In the genomic region with DNA sequence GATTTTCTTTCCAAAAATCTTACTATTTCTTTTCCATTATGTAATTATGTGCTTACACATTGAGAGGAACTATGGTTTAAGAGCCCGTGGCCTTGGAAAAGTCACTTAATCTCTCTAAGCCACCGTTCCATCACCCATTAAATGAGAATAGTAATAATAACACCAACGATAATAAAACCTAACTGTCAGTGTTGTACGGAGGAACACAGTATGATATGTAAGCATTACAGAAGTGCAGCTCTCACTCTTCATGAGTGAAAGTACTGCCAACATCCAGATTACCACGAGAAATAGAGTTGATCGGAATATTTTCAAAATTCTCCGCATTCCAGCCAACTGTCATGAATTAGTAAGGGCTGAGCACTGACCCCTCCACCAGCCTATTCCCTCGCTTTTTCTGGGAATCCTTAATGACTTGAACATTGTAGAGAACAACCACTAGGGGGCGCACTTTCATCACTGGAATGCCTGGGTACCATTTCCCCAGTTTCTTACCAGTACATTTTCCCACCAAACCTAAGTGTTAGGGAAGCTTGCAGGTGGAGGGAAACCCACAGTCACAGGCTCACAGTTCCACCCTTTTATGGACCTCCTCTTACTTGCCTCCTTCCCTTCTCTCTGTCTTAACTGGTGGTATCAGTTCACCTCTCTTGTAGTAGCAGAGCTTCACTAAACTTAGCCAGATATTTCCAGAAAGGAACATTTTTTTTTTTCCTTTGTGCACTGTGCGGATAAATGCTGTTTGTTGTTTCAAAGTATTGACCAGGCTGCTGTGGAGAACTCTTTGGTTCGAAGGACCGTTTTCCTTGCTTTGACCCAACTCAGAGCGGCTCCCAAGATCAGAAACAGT, we compare ENCODE assay signal across 9 cellular contexts. TPM values are rescaled to one million over a fixed set of nuclear protein-coding genes. Genes with fewer than 3 reads are reported as not detected.
DNase-seq lines count a peak whose midpoint lies in the region; ATAC-seq, FAIRE-seq and TF ChIP-seq lines count a peak whose summit lies in the region.
"Had no signal": no experiment of that assay in that cellular context is flagged by ENCODE, and none has a peak within 500 bp of the region (broad histone marks: within the 10 kb centered on the region; RNA-seq: fewer than 3 reads in every experiment).

No MANE protein-coding gene starts in this region.

- no peaks in the 10 kb centered on the region for H3K4me1 ChIP-seq in A549
- H3K4me1 ChIP-seq in esophagus muscularis mucosa = no peaks in the 10 kb centered on the region
- H3K4me1 ChIP-seq in aorta (ENCODE audit: control insufficient read depth in 1 of 2, insufficient read depth in 2 of 2, low read length in 2 of 2) = no peaks in the 10 kb centered on the region

- TF ChIP-seq EP300 in A549 (IDR thresholded peaks at IDR 0.05) (no peak), esophagus muscularis mucosa (IDR thresholded peaks at IDR 0.05) (no peak)

- TF ChIP-seq POLR2A in A549 (IDR thresholded peaks at IDR 0.05; ENCODE audit: low read length) (no peak), esophagus muscularis mucosa (IDR thresholded peaks at IDR 0.05; ENCODE audit: low read depth) (no peak)

- no peak for FAIRE-seq in A549 (lab: Jason Lieb, UNC)
- FAIRE-seq: islet of Langerhans had no signal

- H3K9me3 Mint-ChIP-seq in activated CD4-positive, alpha-beta T cell treated with anti-CD3 and anti-CD28 coated beads, Interleukin-2, amount 10 ng/mL, durations not matched to agents 7 days and 5 days = no peaks in the 10 kb centered on the region

- CTCF ChIA-PET in A549 (lab: Yijun Ruan, JAX) = interaction anchor here (0.6 to 7.4 kb wide), 36 partner anchors 10 to 1844 kb away, joined by 3 to 104 read pairs (median 4); partner anchors contain the start of gene NKX2-3
- CTCF ChIA-PET in activated CD4-positive, alpha-beta T cell treated with anti-CD3 and anti-CD28 coated beads, Interleukin-2, amount 10 ng/mL, durations not matched to agents 7 days and 5 days (lab: Charles Lee) = interaction anchor here (0.9 to 1.1 kb wide), 3 partner anchors 19 to 55 kb away, joined by 3 to 4 read pairs (median 3); no protein-coding TSS in a partner anchor

- peak; percentile 72 to 86 for TF ChIP-seq RAD21 in A549 (conservative IDR thresholded peaks at IDR 0.05 in 1 of 2, IDR thresholded peaks at IDR 0.05 in 1 of 2)

- ATAC-seq in A549 = peak; percentile 81 to 95; a peak in 5 of 6 replicates
- ATAC-seq in aorta (ENCODE audit: low FRiP score) = no peak
- ATAC-seq in HG02610 (IDR thresholded peaks at IDR 0.05; ENCODE audit: unreplicated experiment) = no peak

- 17% methylated on average over 13 of the region's 13 CpGs for WGBS in A549 (ENCODE audit: missing lambda C conversion rate)
- WGBS in esophagus muscularis mucosa = 51% methylated on average over 13 of the region's 13 CpGs
- WGBS in aorta, 2 donors = 33 to 37% methylated on average over 13 of the region's 13 CpGs

- H3K4me3 ChIP-seq in A549 (no peak overlapping the region), esophagus muscularis mucosa (no peak overlapping the region), aorta (ENCODE audit: low read length in 2 of 2) (no peak overlapping the region)

- peaks cover 9% of the 10 kb centered on the region for H3K4me1 Mint-ChIP-seq in activated CD4-positive, alpha-beta T cell treated with anti-CD3 and anti-CD28 coated beads, Interleukin-2, amount 10 ng/mL, durations not matched to agents 7 days and 5 days

- H3K27ac ChIP-seq in A549 (no peak overlapping the region), esophagus muscularis mucosa (replicated peaks in 1 of 4) (no peak overlapping the region), aorta (ENCODE audit: low read depth in 1 of 2, low read length in 2 of 2) (no peak overlapping the region)

- H3K9me3 ChIP-seq in A549 (no peaks in the 10 kb centered on the region), esophagus muscularis mucosa (no peaks in the 10 kb centered on the region), aorta (ENCODE audit: control insufficient read depth, low read length) (no peaks in the 10 kb centered on the region)

- POLR2A ChIA-PET in A549 (lab: Yijun Ruan, JAX) = no interaction called here
- POLR2A ChIA-PET in activated CD4-positive, alpha-beta T cell treated with anti-CD3 and anti-CD28 coated beads, Interleukin-2, amount 10 ng/mL, durations not matched to agents 7 days and 5 days (lab: Charles Lee) = no interaction called here

- H3K4me2 ChIP-seq in A549 = peak overlapping the region; percentile 35

- H3K27me3 ChIP-seq in esophagus muscularis mucosa = peaks cover 0 to 68% (median 4%) of the 10 kb centered on the region in 4 donors
- no peaks in the 10 kb centered on the region for H3K27me3 ChIP-seq in aorta (ENCODE audit: control insufficient read depth in 1 of 2, insufficient read depth in 2 of 2, low read length in 1 of 2)

- H3K27ac Mint-ChIP-seq in activated CD4-positive, alpha-beta T cell treated with anti-CD3 and anti-CD28 coated beads, Interleukin-2, amount 10 ng/mL, durations not matched to agents 7 days and 5 days = no peak overlapping the region

- H3K36me3 ChIP-seq in esophagus muscularis mucosa (no peaks in the 10 kb centered on the region), aorta (ENCODE audit: control insufficient read depth in 1 of 2, insufficient read depth in 2 of 2, low read length in 1 of 2) (no peaks in the 10 kb centered on the region)

- DNase-seq in A549 (ENCODE audit: low read depth in 1 of 2, low spot score in 1 of 2) (peak; percentile 48 to 70), ELF-1 (ENCODE audit: low read depth, low spot score) (peak; percentile 64), NCI-H2029 treated with DMSO at 0.1 percent for 48 hours (lab: John Stamatoyannopoulos, UW) (peak; percentile 21), esophagus muscularis mucosa (ENCODE audit: extremely low spot score) (no peak), nucleus accumbens (lab: John Stamatoyannopoulos, UW) (peak in 36 of 56 donors; percentile 1 to 65 (median 16)), aorta (no peak)
- DNase-seq in activated CD4-positive, alpha-beta T cell treated with anti-CD3 and anti-CD28 coated beads, Interleukin-2, amount 10 ng/mL, durations not matched to agents 7 days and 5 days = peak; percentile 61

- TF ChIP-seq CTCF in A549 (IDR thresholded peaks at IDR 0.05) (peak; percentile 89), esophagus muscularis mucosa (IDR thresholded peaks at IDR 0.05) (peak; percentile 52 to 69 (median 61))

- intact Hi-C loops in esophagus muscularis mucosa (cut with DNase I) = no loop called here
- intact Hi-C loops in aorta (cut with DNase I) = no loop called here

- peaks cover 19% of the 10 kb centered on the region for H3K27me3 Mint-ChIP-seq in activated CD4-positive, alpha-beta T cell treated with anti-CD3 and anti-CD28 coated beads, Interleukin-2, amount 10 ng/mL, durations not matched to agents 7 days and 5 days

- H3K4me3 Mint-ChIP-seq in activated CD4-positive, alpha-beta T cell treated with anti-CD3 and anti-CD28 coated beads, Interleukin-2, amount 10 ng/mL, durations not matched to agents 7 days and 5 days = no peak overlapping the region

- no peaks in the 10 kb centered on the region for H3K36me3 Mint-ChIP-seq in activated CD4-positive, alpha-beta T cell treated with anti-CD3 and anti-CD28 coated beads, Interleukin-2, amount 10 ng/mL, durations not matched to agents 7 days and 5 days (ENCODE audit: low read depth)

TF ChIP-seq in A549, 52 proteins besides CTCF, POLR2A, EP300 and RAD21:
- no peak for TF ChIP-seq PBX3 (IDR thresholded peaks at IDR 0.05)
- TF ChIP-seq SMC3 (IDR thresholded peaks at IDR 0.05) = peak; percentile 69
TF ChIP-seq in A549: peak in this region for 1.

RNA-seq across cellular contexts. Expression of gene NKX2-3, which starts 27.8 kb away (rescaled TPM):
- polyA plus RNA-seq in A549 (2011; rRNA removed) (not detected in 2 replicates), A549 (2017; fragmentation: RNase III; extraction: RNeasy Plus Mini Kit Qiagen cat#74134 plus additional on column Dnase treatment) (0.05 TPM in 1 of 3 replicates, not detected in the others), aorta (under 1 TPM; 0.05 to 0.50 TPM)
- 0.03 and 0.06 TPM in 2 replicates for polyA plus RNA-seq in A549 (2012; cell fraction: cytosol; rRNA removed)
- polyA plus RNA-seq in A549 (2012; cell fraction: nucleus; rRNA removed) = 0.04 TPM in 1 of 2 replicates, not detected in the other
- polyA minus RNA-seq in A549 (2011; rRNA and poly(A)+ RNA removed) = not detected in 2 replicates
- not detected for total RNA-seq in activated CD4-positive, alpha-beta T cell treated with anti-CD3 and anti-CD28 coated beads, Interleukin-2, amount 10 ng/mL, durations not matched to agents 7 days and 5 days
- total RNA-seq in esophagus muscularis mucosa (under 1 TPM in 2 of 4 donors, not detected in 2; 0.19 to 0.34 TPM), aorta (under 1 TPM in 1 of 2 donors, not detected in 1; 0.60 TPM)

RNA-seq across cellular contexts. Expression of gene SLC25A28, which starts 59.7 kb away (rescaled TPM):
- polyA plus RNA-seq in A549 (2011; rRNA removed) = 24.1 and 30.7 TPM in 2 replicates
- 36.7 and 40.5 TPM in 2 replicates for polyA plus RNA-seq in A549 (2012; cell fraction: cytosol; rRNA removed)
- polyA plus RNA-seq in A549 (2012; cell fraction: nucleus; rRNA removed) = 81.2 and 109 TPM in 2 replicates
- polyA plus RNA-seq in A549 (2017; fragmentation: RNase III; extraction: RNeasy Plus Mini Kit Qiagen cat#74134 plus additional on column Dnase treatment) = 21.3 to 22.6 TPM (median 21.4 TPM) in 3 replicates
- 35.3 and 36.8 TPM in 2 replicates for polyA minus RNA-seq in A549 (2011; rRNA and poly(A)+ RNA removed)
- 10 to 100 TPM; 65.5 to 69.1 TPM for total RNA-seq in activated CD4-positive, alpha-beta T cell treated with anti-CD3 and anti-CD28 coated beads, Interleukin-2, amount 10 ng/mL, durations not matched to agents 7 days and 5 days
- 10 to 100 TPM; 29.8 to 42.8 (median 31.5) TPM for total RNA-seq in esophagus muscularis mucosa
- total RNA-seq in aorta = 10 to 100 TPM; 43.9 to 47.0 TPM
- polyA plus RNA-seq in aorta = 100 to 1,000 TPM in 1 of 2 donors, 10 to 100 TPM in 1; 40.4 to 157 TPM

Comparison
In these comparisons a context has a peak if more than half of its experiments do, and no peak if none do; other contexts are left out.
1. ATAC-seq: peak in A549 (2 of 2); none in aorta (single experiment) and HG02610 (single experiment).
2. DNase-seq: peak in A549 (2 of 2), ELF-1 (single experiment), NCI-H2029 treated with DMSO at 0.1 percent for 48 hours (single experiment), activated CD4-positive, alpha-beta T cell treated with anti-CD3 and anti-CD28 coated beads, Interleukin-2, amount 10 ng/mL, durations not matched to agents 7 days and 5 days (single experiment) and nucleus accumbens (36 of 56); none in esophagus muscularis mucosa (single experiment) and aorta (0 of 2).